ENCODE assay signal across 14 cellular contexts in the genomic region with DNA sequence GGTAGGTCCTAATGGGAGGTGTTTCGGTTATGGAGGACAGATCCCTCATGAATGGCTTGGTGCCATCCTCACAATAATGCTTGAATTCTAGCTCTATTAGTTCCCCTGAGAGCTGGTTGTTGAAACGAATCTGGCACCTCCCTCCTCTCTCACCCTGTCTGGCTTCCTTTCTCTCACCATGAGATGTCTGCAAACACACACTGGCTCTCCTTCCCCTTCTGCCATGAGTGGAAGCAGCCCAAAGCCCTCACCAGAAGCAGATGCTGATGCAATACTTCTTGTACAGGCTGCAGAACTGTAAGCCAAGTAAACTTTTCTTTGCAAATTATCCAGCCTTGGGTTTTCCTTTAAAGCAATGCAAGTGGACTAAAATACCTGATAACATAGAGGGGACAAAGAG.
DNase-seq lines count a peak whose midpoint lies in the region; ATAC-seq, FAIRE-seq and TF ChIP-seq lines count a peak whose summit lies in the region.
"Had no signal": no experiment of that assay in that cellular context is flagged by ENCODE, and none has a peak within 500 bp of the region (broad histone marks: within the 10 kb centered on the region; RNA-seq: fewer than 3 reads in every experiment).

No MANE protein-coding gene starts in this region.

- H3F3A ChIP-seq in GM23248 (ENCODE audit: insufficient read depth) = no peaks in the 10 kb centered on the region

- no peak overlapping the region for H3K4ac ChIP-seq in neuronal stem cell (ENCODE audit: low read length)

- H3K18ac ChIP-seq in neuronal stem cell (ENCODE audit: low read length) = peak overlapping the region; percentile 61

- H3K23ac ChIP-seq in neuronal stem cell (ENCODE audit: low read depth, low read length, poor library complexity) = no peak overlapping the region

- H2AFZ ChIP-seq in GM23248 = peak overlapping the region; percentile 39; the same call in 1 of the 2 replicates
- peak overlapping the region; percentile 32; the same call in 1 of the 2 replicates for H2AFZ ChIP-seq in KMS-11 (ENCODE audit: low read depth)
- H2AFZ ChIP-seq in neuronal stem cell (ENCODE audit: low read length) = peak overlapping the region; percentile 40

- H3K36me3 ChIP-seq in GM23248 (ENCODE audit: low read depth) (no peaks in the 10 kb centered on the region), KMS-11 (ENCODE audit: insufficient read depth) (no peaks in the 10 kb centered on the region), bronchial epithelial cell (ENCODE audit: control insufficient read depth, insufficient read depth, low read length) (no peaks in the 10 kb centered on the region), neuronal stem cell (replicated peaks in 1 of 2; ENCODE audit: control insufficient read depth in 2 of 2, insufficient read depth in 2 of 2, low read length in 2 of 2) (no peaks in the 10 kb centered on the region)

- H4K8ac ChIP-seq in neuronal stem cell (ENCODE audit: low read depth, low read length) = no peak overlapping the region

- no peak overlapping the region for H4K91ac ChIP-seq in neuronal stem cell (ENCODE audit: low read depth, low read length, poor library complexity)

- H3K4me3 ChIP-seq in GM23248 (no peak overlapping the region), KMS-11 (IDR thresholded peaks at IDR 0.05; ENCODE audit: insufficient read depth, low read depth, low read length) (no peak overlapping the region), bronchial epithelial cell (ENCODE audit: low read depth, low read length) (no peak overlapping the region), neuronal stem cell (ENCODE audit: low read length in 2 of 2) (no peak overlapping the region)
- H3K4me3 ChIP-seq: SK-N-MC had no signal

- H4K20me1 ChIP-seq in GM23248 (ENCODE audit: insufficient read depth) = no peaks in the 10 kb centered on the region
- no peaks in the 10 kb centered on the region for H4K20me1 ChIP-seq in KMS-11 (ENCODE audit: insufficient read depth)

- H2BK120ac ChIP-seq in neuronal stem cell (ENCODE audit: low read depth, low read length) = no peak overlapping the region

- no peak overlapping the region for H2BK12ac ChIP-seq in neuronal stem cell (ENCODE audit: low read length)

- no peak for DNase-seq in GM23248
- no peak for DNase-seq in bronchial epithelial cell (ENCODE audit: low read depth)
- no peak for DNase-seq in neuronal stem cell (ENCODE audit: low spot score)
- no peak for DNase-seq in activated naive CD4-positive, alpha-beta T cell treated with anti-CD3 and anti-CD28 coated beads, Interleukin-2, amount 50 U/mL, for 16 hours
- DNase-seq in NCI-H1694 treated with DMSO at 0.1 percent for 48 hours (lab: John Stamatoyannopoulos, UW) = no peak
- DNase-seq: CD8-positive, alpha-beta T cell; NCI-H1436 treated with DMSO at 0.1 percent for 48 hours; NCI-H345; NCI-H526 treated with DMSO at 0.1 percent for 48 hours; NK-92 treated with Interleukin-12 subunit alpha and Interleukin-12 subunit beta, amount 100 ng/mL, for 24 hours; PC-3 had no signal

- H3K9me2 ChIP-seq in GM23248 (ENCODE audit: insufficient read depth) = no peaks in the 10 kb centered on the region; the same call in 1 of the 2 replicates

- 20% methylated on average over 2 of the region's 2 CpGs for WGBS in GM23248 (ENCODE audit: low coverage in 1 of 2, low lambda C conversion rate in 2 of 2, missing lambda C conversion rate in 2 of 2), 2 experiments
- no CpG with 5 or more reads among the region's 2 CpGs for WGBS in neuronal stem cell (ENCODE audit: extremely low coverage in 2 of 2, insufficient read length in 2 of 2, insufficient replicate concordance in 1 of 2), 2 donors

- H2BK15ac ChIP-seq in neuronal stem cell (ENCODE audit: low read length) = no peak overlapping the region

- H3K9ac ChIP-seq in GM23248 (no peak overlapping the region), KMS-11 (no peak overlapping the region), neuronal stem cell (ENCODE audit: low read depth, low read length, poor library complexity) (no peak overlapping the region)

- no peak overlapping the region for H3K27ac ChIP-seq in GM23248
- no peak overlapping the region for H3K27ac ChIP-seq in KMS-11
- H3K27ac ChIP-seq in neuronal stem cell (replicated peaks; ENCODE audit: low read length) = no peak overlapping the region
- H3K27ac ChIP-seq: SK-N-MC had no signal

- in situ Hi-C loops in GM23248 (cut with MboI) = no loop called here

- H3K4me2 ChIP-seq in GM23248 (ENCODE audit: unreplicated experiment) (no peak overlapping the region), KMS-11 (no peak overlapping the region), neuronal stem cell (ENCODE audit: insufficient read depth, low read length, poor library complexity, severe bottlenecking) (no peak overlapping the region)

- ATAC-seq in HG03469 (IDR thresholded peaks at IDR 0.05; ENCODE audit: unreplicated experiment) = no peak
- ATAC-seq: CD8-positive, alpha-beta T cell; PC-3 had no signal

- H3K79me1 ChIP-seq in neuronal stem cell (ENCODE audit: low read depth, low read length) = no peaks in the 10 kb centered on the region

- no peak overlapping the region for H3K14ac ChIP-seq in neuronal stem cell (ENCODE audit: low read length)

- no peak overlapping the region for H2BK5ac ChIP-seq in neuronal stem cell (ENCODE audit: low read length)

- H2AK5ac ChIP-seq in neuronal stem cell (ENCODE audit: low read depth, low read length) = no peak overlapping the region

- H3K9me3 ChIP-seq in GM23248 (ENCODE audit: low read depth) (no peaks in the 10 kb centered on the region), neuronal stem cell (replicated peaks in 1 of 2; ENCODE audit: control insufficient read depth in 2 of 2, insufficient read depth in 1 of 2, low read depth in 1 of 2, low read length in 2 of 2) (peaks cover 0 to 6% of the 10 kb centered on the region in 2 donors)

- TF ChIP-seq CTCF in KMS-11 (conservative IDR thresholded peaks at IDR 0.05; ENCODE audit: low read depth, low read length) (no peak), bronchial epithelial cell (IDR thresholded peaks at IDR 0.05; ENCODE audit: insufficient read depth, low read length, severe bottlenecking) (no peak)

- H3K27me3 ChIP-seq in GM23248 (replicated peaks; ENCODE audit: insufficient read depth) (no peaks in the 10 kb centered on the region), KMS-11 (ENCODE audit: insufficient read depth, low read depth) (no peaks in the 10 kb centered on the region), bronchial epithelial cell (ENCODE audit: control insufficient read depth, insufficient read depth, low read length) (no peaks in the 10 kb centered on the region), neuronal stem cell (ENCODE audit: control insufficient read depth in 3 of 3, insufficient read depth in 3 of 3, low read depth in 1 of 3, low read length in 3 of 3) (no peaks in the 10 kb centered on the region)

- H3K79me2 ChIP-seq in GM23248 (ENCODE audit: insufficient read depth) = no peaks in the 10 kb centered on the region
- H3K79me2 ChIP-seq in KMS-11 (ENCODE audit: insufficient read depth, low read depth) = no peaks in the 10 kb centered on the region

- peak; percentile 28 for FAIRE-seq in bronchial epithelial cell (lab: Jason Lieb, UNC)

- H3K4me1 ChIP-seq in GM23248 (ENCODE audit: insufficient read depth) (peaks cover 7% of the 10 kb centered on the region; the same call in 1 of the 2 replicates), KMS-11 (ENCODE audit: low read depth, poor library complexity, severe bottlenecking) (peaks cover 56% of the 10 kb centered on the region), neuronal stem cell (ENCODE audit: control insufficient read depth in 2 of 2, insufficient read depth in 1 of 2, low read depth in 1 of 2, low read length in 2 of 2) (no peaks in the 10 kb centered on the region)
